19 cellular contexts compared by ENCODE assay signal in the genomic region with DNA sequence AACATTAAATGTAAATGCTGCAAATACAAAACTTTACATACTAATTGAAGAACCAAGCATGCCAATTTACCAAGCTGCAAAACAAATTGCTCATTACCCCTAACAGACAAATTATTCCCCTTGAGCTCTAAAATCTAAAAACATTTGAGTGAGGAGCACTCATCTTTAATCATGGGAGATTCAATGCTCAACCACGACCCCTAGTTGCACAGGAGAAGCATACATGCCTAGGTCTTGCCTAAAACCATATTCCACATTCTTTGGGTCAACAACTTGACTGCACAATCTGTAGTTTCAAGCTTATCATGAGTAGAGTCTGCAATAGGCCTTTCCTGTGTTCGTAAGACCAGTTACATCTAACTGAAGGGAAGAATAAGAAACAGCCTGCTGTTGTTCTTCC.
DNase-seq lines count a peak whose midpoint lies in the region; ATAC-seq and TF ChIP-seq lines count a peak whose summit lies in the region.
"Had no signal": no experiment of that assay in that cellular context is flagged by ENCODE, and none has a peak within 500 bp of the region (broad histone marks: within the 10 kb centered on the region; RNA-seq: fewer than 3 reads in every experiment).

No MANE protein-coding gene starts in this region.

- H3K4me3 ChIP-seq in Peyer's patch: no peak overlapping the region
- H3K4me3 ChIP-seq: BLaER1 treated with 17β-estradiol and CSF1 and Interleukin-3, amounts not matched to agents 10 nM and 100 nM; thoracic aorta had no signal

- H3K9me3 Mint-ChIP-seq in WTC11: peaks cover 7% of the 10 kb centered on the region
- H3K9me3 Mint-ChIP-seq: activated naive CD4-positive, alpha-beta T cell treated with anti-CD3 and anti-CD28 coated beads, Interleukin-2, amount 50 U/mL, for 24 hours had no signal

- peak; percentile 10 for DNase-seq in D341Med (ENCODE audit: low spot score)
- peak; percentile 24 for DNase-seq in HT-29 (ENCODE audit: low spot score)
- no peak for DNase-seq in WTC11 (ENCODE audit: low spot score)
- DNase-seq in iris pigment epithelial cell (ENCODE audit: low read depth): peak; percentile 0
- DNase-seq in stimulated activated CD4-positive, alpha-beta T cell treated with anti-CD3 and anti-CD28 coated beads, Interleukin-2, amount 100 ng/mL, for 24 hours: no peak
- no peak for DNase-seq in SHP77 treated with DMSO at 0.1 percent for 48 hours (lab: John Stamatoyannopoulos, UW)
- DNase-seq in midbrain (lab: John Stamatoyannopoulos, UW): no peak
- DNase-seq in Peyer's patch: no peak
- DNase-seq: activated B cell treated with CpG ODN at 0.5 μM for 24 hours, caudate nucleus, GF-D8, left cardiac atrium, NCI-H1417 treated with DMSO at 0.1 percent for 48 hours, NCI-H446, T-helper 1 cell had no signal

- peaks cover 6% of the 10 kb centered on the region for H3K4me1 Mint-ChIP-seq in WTC11
- H3K4me1 Mint-ChIP-seq: activated B cell treated with CpG ODN at 0.5 μM for 24 hours; activated naive CD4-positive, alpha-beta T cell treated with anti-CD3 and anti-CD28 coated beads, Interleukin-2, amount 50 U/mL, for 24 hours had no signal

- H3K27ac Mint-ChIP-seq in WTC11: peak overlapping the region; percentile 30; the same call in 1 of the 2 replicates
- H3K27ac Mint-ChIP-seq: activated B cell treated with CpG ODN at 0.5 μM for 24 hours; activated naive CD4-positive, alpha-beta T cell treated with anti-CD3 and anti-CD28 coated beads, Interleukin-2, amount 50 U/mL, for 24 hours had no signal

- H3K27me3 ChIP-seq in Peyer's patch: no peaks in the 10 kb centered on the region
- H3K27me3 ChIP-seq: BLaER1 treated with 17β-estradiol and CSF1 and Interleukin-3, amounts not matched to agents 10 nM and 100 nM had no signal

- no peaks in the 10 kb centered on the region for H3K4me1 ChIP-seq in Peyer's patch
- H3K4me1 ChIP-seq: BLaER1 treated with 17β-estradiol and CSF1 and Interleukin-3, amounts not matched to agents 10 nM and 100 nM had no signal

- H3K36me3 ChIP-seq in Peyer's patch: no peaks in the 10 kb centered on the region
- H3K36me3 ChIP-seq: BLaER1 treated with 17β-estradiol and CSF1 and Interleukin-3, amounts not matched to agents 10 nM and 100 nM; thoracic aorta had no signal

- POLR2A ChIA-PET in WTC11 (lab: Charles Lee): no interaction called here

- no peaks in the 10 kb centered on the region for H3K9me3 ChIP-seq in Peyer's patch
- H3K9me3 ChIP-seq: BLaER1 treated with 17β-estradiol and CSF1 and Interleukin-3, amounts not matched to agents 10 nM and 100 nM; thoracic aorta had no signal

- H3K27ac ChIP-seq in Peyer's patch: no peak overlapping the region
- H3K27ac ChIP-seq: BLaER1 treated with 17β-estradiol and CSF1 and Interleukin-3, amounts not matched to agents 10 nM and 100 nM; thoracic aorta had no signal

- TF ChIP-seq POLR2A in Peyer's patch (IDR thresholded peaks at IDR 0.05): no peak

- CTCF ChIA-PET in WTC11 (lab: Charles Lee): interaction anchor here (0.9 kb wide), 1 partner anchor 14 kb away, joined by 3 read pairs; no protein-coding TSS in a partner anchor

- peak; percentile 58 for ATAC-seq in WTC11
- ATAC-seq: left cardiac atrium, Panc1 had no signal

- TF ChIP-seq CTCF in WTC11 (IDR thresholded peaks at IDR 0.05) (no peak), Peyer's patch (IDR thresholded peaks at IDR 0.05) (no peak)

- no peak overlapping the region for H3K4me3 Mint-ChIP-seq in WTC11
- H3K4me3 Mint-ChIP-seq: activated B cell treated with CpG ODN at 0.5 μM for 24 hours; activated naive CD4-positive, alpha-beta T cell treated with anti-CD3 and anti-CD28 coated beads, Interleukin-2, amount 50 U/mL, for 24 hours had no signal

- H3K27me3 Mint-ChIP-seq in WTC11 (ENCODE audit: low read depth): no peaks in the 10 kb centered on the region
- H3K27me3 Mint-ChIP-seq: activated B cell treated with CpG ODN at 0.5 μM for 24 hours; activated naive CD4-positive, alpha-beta T cell treated with anti-CD3 and anti-CD28 coated beads, Interleukin-2, amount 50 U/mL, for 24 hours had no signal

- no peaks in the 10 kb centered on the region; the same call in 1 of the 2 replicates for H3K36me3 Mint-ChIP-seq in WTC11
- H3K36me3 Mint-ChIP-seq: activated naive CD4-positive, alpha-beta T cell treated with anti-CD3 and anti-CD28 coated beads, Interleukin-2, amount 50 U/mL, for 24 hours had no signal

TF ChIP-seq in WTC11, 78 proteins besides CTCF, POLR2A, EP300 and RAD21:
- TF ChIP-seq, protein P1, sequence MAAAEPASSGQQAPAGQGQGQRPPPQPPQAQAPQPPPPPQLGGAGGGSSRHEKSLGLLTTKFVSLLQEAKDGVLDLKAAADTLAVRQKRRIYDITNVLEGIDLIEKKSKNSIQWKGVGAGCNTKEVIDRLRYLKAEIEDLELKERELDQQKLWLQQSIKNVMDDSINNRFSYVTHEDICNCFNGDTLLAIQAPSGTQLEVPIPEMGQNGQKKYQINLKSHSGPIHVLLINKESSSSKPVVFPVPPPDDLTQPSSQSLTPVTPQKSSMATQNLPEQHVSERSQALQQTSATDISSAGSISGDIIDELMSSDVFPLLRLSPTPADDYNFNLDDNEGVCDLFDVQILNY (CRISPR knock-in tag; IDR thresholded peaks at IDR 0.05): no peak
- TF ChIP-seq SMAD3 (CRISPR knock-in tag; IDR thresholded peaks at IDR 0.05; ENCODE audit: borderline replicate concordance): no peak

Comparison
In these comparisons a context has a peak if more than half of its experiments do, and no peak if none do; other contexts are left out.
1. DNase-seq: peak in D341Med (single experiment), HT-29 (single experiment) and iris pigment epithelial cell (single experiment); none in WTC11 (single experiment), stimulated activated CD4-positive, alpha-beta T cell treated with anti-CD3 and anti-CD28 coated beads, Interleukin-2, amount 100 ng/mL, for 24 hours (0 of 2), SHP77 treated with DMSO at 0.1 percent for 48 hours (single experiment), midbrain (single experiment) and Peyer's patch (0 of 3).